In the genomic region with DNA sequence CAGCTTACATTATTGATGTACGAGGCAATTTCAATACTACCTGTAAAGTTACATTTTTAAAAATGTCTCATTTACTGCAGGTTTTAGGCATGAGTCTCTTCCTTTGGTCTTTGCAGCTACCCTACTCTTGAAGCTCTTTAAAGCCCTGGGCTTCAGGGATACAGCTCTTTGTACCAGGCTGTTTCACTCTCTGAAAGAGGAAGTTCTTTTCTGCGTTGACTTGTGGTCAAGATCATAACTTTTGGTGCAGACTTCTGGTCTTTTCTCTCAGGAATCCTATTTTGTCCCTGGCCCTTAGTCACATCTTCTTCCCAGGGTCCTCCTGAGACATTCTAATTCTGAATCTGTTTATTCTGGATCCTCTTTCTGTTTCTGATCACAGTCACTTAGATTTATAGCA, we compare ENCODE assay signal across 12 cellular contexts. TPM values are rescaled to one million over a fixed set of nuclear protein-coding genes. Genes with fewer than 3 reads are reported as not detected.
DNase-seq lines count a peak whose midpoint lies in the region; ATAC-seq and TF ChIP-seq lines count a peak whose summit lies in the region.
"Had no signal": no experiment of that assay in that cellular context is flagged by ENCODE, and none has a peak within 500 bp of the region (broad histone marks: within the 10 kb centered on the region; RNA-seq: fewer than 3 reads in every experiment).

No MANE protein-coding gene starts in this region.

- H3K36me3 ChIP-seq in neutrophil (peaks cover 12% of the 10 kb centered on the region), gastroesophageal sphincter (peaks cover 0 to 95% of the 10 kb centered on the region in 2 donors)

- peaks cover 63% of the 10 kb centered on the region for H3K36me3 Mint-ChIP-seq in osteocyte (ENCODE audit: unreplicated experiment)

- H3K27ac Mint-ChIP-seq in osteocyte (ENCODE audit: unreplicated experiment) = no peak overlapping the region
- H3K27ac Mint-ChIP-seq: T-helper 1 cell treated with Interleukin-12 subunit alpha and Interleukin-12 subunit beta and Interleukin-4 antibody, amounts not matched to agents 30 μg/mL and 1 μg/mL, for 36 hours had no signal

- H3K27me3 ChIP-seq in neutrophil (no peaks in the 10 kb centered on the region), gastroesophageal sphincter (no peaks in the 10 kb centered on the region)
- H3K27me3 ChIP-seq: body of pancreas had no signal

- no peak overlapping the region for H3K4me3 Mint-ChIP-seq in osteocyte (ENCODE audit: unreplicated experiment)
- H3K4me3 Mint-ChIP-seq: T-helper 1 cell treated with Interleukin-12 subunit alpha and Interleukin-12 subunit beta and Interleukin-4 antibody, amounts not matched to agents 30 μg/mL and 1 μg/mL, for 36 hours had no signal

- no peaks in the 10 kb centered on the region for H3K27me3 Mint-ChIP-seq in osteocyte (ENCODE audit: unreplicated experiment)

- no peaks in the 10 kb centered on the region for H3K4me1 Mint-ChIP-seq in osteocyte (ENCODE audit: unreplicated experiment)

- H3K4me1 ChIP-seq in neutrophil (ENCODE audit: control insufficient read depth in 1 of 2, insufficient read depth in 1 of 2, low read depth in 1 of 2, low read length in 1 of 2) = peaks cover 0 to 7% of the 10 kb centered on the region in 2 experiments
- no peaks in the 10 kb centered on the region for H3K4me1 ChIP-seq in gastroesophageal sphincter
- H3K4me1 ChIP-seq: body of pancreas had no signal

- 88 to 93% methylated on average over 2 of the region's 2 CpGs for WGBS in gastroesophageal sphincter (ENCODE audit: low coverage in 1 of 2), 2 donors

- no peak for TF ChIP-seq EP300 in gastroesophageal sphincter (IDR thresholded peaks at IDR 0.05)

- H3K9me3 ChIP-seq in neutrophil (no peaks in the 10 kb centered on the region), gastroesophageal sphincter (no peaks in the 10 kb centered on the region)
- H3K9me3 ChIP-seq: body of pancreas had no signal

- TF ChIP-seq POLR2A in gastroesophageal sphincter (IDR thresholded peaks at IDR 0.05) = no peak

- peak overlapping the region; percentile 39 for H3K27ac ChIP-seq in neutrophil
- H3K27ac ChIP-seq in gastroesophageal sphincter = no peak overlapping the region
- H3K27ac ChIP-seq in substantia nigra (ENCODE audit: low read depth, low read length, poor library complexity, severe bottlenecking) = no peak overlapping the region
- H3K27ac ChIP-seq: body of pancreas had no signal

- peak; percentile 90 for DNase-seq in MV-4-11 (lab: John Stamatoyannopoulos, UW)
- DNase-seq in osteocyte (ENCODE audit: extremely low spot score, unreplicated experiment) = no peak
- DNase-seq in nucleus accumbens (lab: John Stamatoyannopoulos, UW) = no peak
- no peak for DNase-seq in substantia nigra (lab: John Stamatoyannopoulos, UW)
- DNase-seq: body of pancreas; NCI-H526; stimulated activated CD4-positive, alpha-beta T cell treated with anti-CD3 and anti-CD28 coated beads, Interleukin-1b, Interleukin-23, amount 100 ng/mL, for 48 hours had no signal

- H3K9me3 Mint-ChIP-seq in osteocyte (ENCODE audit: unreplicated experiment) = no peaks in the 10 kb centered on the region
- H3K9me3 Mint-ChIP-seq: T-helper 1 cell treated with Interleukin-12 subunit alpha and Interleukin-12 subunit beta and Interleukin-4 antibody, amounts not matched to agents 30 μg/mL and 1 μg/mL, for 36 hours had no signal

- no peak for TF ChIP-seq CTCF in neutrophil (IDR thresholded peaks at IDR 0.05)
- TF ChIP-seq CTCF in osteocyte (IDR thresholded peaks at IDR 0.05) = no peak
- no peak for TF ChIP-seq CTCF in gastroesophageal sphincter (IDR thresholded peaks at IDR 0.05)

- peak; percentile 52 for ATAC-seq in GM19328 (IDR thresholded peaks at IDR 0.05; ENCODE audit: unreplicated experiment)
- peak; percentile 63 for ATAC-seq in HG02938 (IDR thresholded peaks at IDR 0.05; ENCODE audit: unreplicated experiment)
- no peak for ATAC-seq in gastroesophageal sphincter
- ATAC-seq: body of pancreas had no signal

- H3K4me3 ChIP-seq in neutrophil (ENCODE audit: low read depth in 1 of 2, low read length in 1 of 2) (no peak overlapping the region), gastroesophageal sphincter (no peak overlapping the region)
- H3K4me3 ChIP-seq: body of pancreas had no signal

RNA-seq across cellular contexts. Expression of gene HRH4, which starts 16.6 kb away (rescaled TPM):
- total RNA-seq in osteocyte = not detected in 2 replicates
- total RNA-seq in gastroesophageal sphincter = under 1 TPM in 3 of 4 donors, not detected in 1; 0.15 to 0.54 (median 0.16) TPM
- total RNA-seq: body of pancreas had no signal

RNA-seq across cellular contexts. Expression of gene IMPACT, which starts 17.4 kb away (rescaled TPM):
- total RNA-seq in osteocyte = 53.0 and 58.3 TPM in 2 replicates
- total RNA-seq in gastroesophageal sphincter = 10 to 100 TPM; 17.6 to 32.7 (median 21.9) TPM

RNA-seq across cellular contexts. Expression of gene OSBPL1A, which starts 46.2 kb away (rescaled TPM):
- 29.7 and 29.8 TPM in 2 replicates for total RNA-seq in osteocyte
- total RNA-seq in gastroesophageal sphincter = 100 to 1,000 TPM in 3 of 4 donors, 10 to 100 TPM in 1; 97.1 to 120 (median 116) TPM
